In the genomic region with DNA sequence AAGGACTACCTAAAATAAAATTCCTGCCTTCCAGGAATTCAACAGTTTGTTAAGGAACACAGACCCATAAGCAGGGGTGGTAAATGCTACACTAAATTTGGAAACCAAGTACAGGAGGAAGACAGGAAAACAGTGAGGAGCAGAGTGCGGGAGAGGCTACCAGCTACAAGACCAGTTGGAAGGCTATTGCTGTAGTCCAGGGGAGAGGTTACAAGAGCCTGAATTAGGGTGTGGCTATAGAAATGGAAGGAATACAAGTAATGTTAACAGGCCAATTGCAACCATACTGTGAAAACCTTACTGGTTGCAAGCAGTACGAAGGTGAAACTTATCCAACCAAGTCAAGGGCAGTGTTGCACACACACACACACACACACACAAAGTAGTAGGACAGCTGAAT, we compare ENCODE assay signal across 10 cellular contexts. TPM values are rescaled to one million over a fixed set of nuclear protein-coding genes. Genes with fewer than 3 reads are reported as not detected.
DNase-seq lines count a peak whose midpoint lies in the region; ATAC-seq and TF ChIP-seq lines count a peak whose summit lies in the region.
"Had no signal": no experiment of that assay in that cellular context is flagged by ENCODE, and none has a peak within 500 bp of the region (broad histone marks: within the 10 kb centered on the region; RNA-seq: fewer than 3 reads in every experiment).

No MANE protein-coding gene starts in this region.

- H2BK12ac ChIP-seq in H9 (ENCODE audit: insufficient read length, low read depth, low read length): no peak overlapping the region

- H2BK20ac ChIP-seq in H9 (ENCODE audit: low read depth, low read length, poor library complexity, severe bottlenecking): no peak overlapping the region

- H3K36me3 ChIP-seq in PC-3 (ENCODE audit: low read depth, low read length): no peaks in the 10 kb centered on the region

- H3F3A ChIP-seq in PC-3 (ENCODE audit: low read length, unreplicated experiment): no peaks in the 10 kb centered on the region

- H2BK5ac ChIP-seq in H9 (ENCODE audit: insufficient read length, low read length): no peak overlapping the region

- H3K79me2 ChIP-seq in H9 (ENCODE audit: insufficient read depth, low read length) (peaks cover 13% of the 10 kb centered on the region; the same call in 1 of the 2 replicates), PC-3 (ENCODE audit: low read length) (peaks cover 39% of the 10 kb centered on the region)

- H3K9me2 ChIP-seq in PC-3 (replicated peaks; ENCODE audit: low read length): no peaks in the 10 kb centered on the region

- POLR2A ChIA-PET in PC-3 (lab: Charles Lee; ENCODE audit: unreplicated experiment): no interaction called here

- H3K27me3 Mint-ChIP-seq in H9 (ENCODE audit: low read depth) (peaks cover 30% of the 10 kb centered on the region), endothelial cell (ENCODE audit: unreplicated experiment) (peaks cover 6% of the 10 kb centered on the region), progenitor cell of endocrine pancreas (peaks cover 6% of the 10 kb centered on the region)

- no peak overlapping the region for H4K8ac ChIP-seq in H9 (replicated peaks; ENCODE audit: insufficient read length, low read depth, low read length)

- peak overlapping the region; percentile 95 to 96 for H3K4me3 Mint-ChIP-seq in H9
- peak overlapping the region; percentile 49 for H3K4me3 Mint-ChIP-seq in endothelial cell (ENCODE audit: unreplicated experiment)
- H3K4me3 Mint-ChIP-seq in progenitor cell of endocrine pancreas (ENCODE audit: low read depth): peak overlapping the region; percentile 89

- no peaks in the 10 kb centered on the region for H3K79me1 ChIP-seq in H9 (ENCODE audit: insufficient read depth, low read depth, low read length, poor library complexity, severe bottlenecking)

- H3K4me1 ChIP-seq in H9 (ENCODE audit: insufficient read depth, low read length) (no peaks in the 10 kb centered on the region), PC-3 (ENCODE audit: insufficient read depth, low read length) (peaks cover 35% of the 10 kb centered on the region)

- WGBS in H9 (ENCODE audit: extremely low coverage, insufficient read length, low lambda C conversion rate): no CpG with 5 or more reads among the region's 2 CpGs

- H3K18ac ChIP-seq in H9 (ENCODE audit: insufficient read length, low read depth, low read length): no peak overlapping the region

- H3K14ac ChIP-seq in H9 (ENCODE audit: insufficient read depth, low read length): no peak overlapping the region

- H4K20me1 ChIP-seq in H9 (ENCODE audit: control insufficient read depth, insufficient read depth, insufficient read length) (no peaks in the 10 kb centered on the region), PC-3 (ENCODE audit: low read length) (peaks cover 14% of the 10 kb centered on the region; the same call in 1 of the 2 replicates)

- H3K9me3 Mint-ChIP-seq in H9 (no peaks in the 10 kb centered on the region), endothelial cell (ENCODE audit: unreplicated experiment) (no peaks in the 10 kb centered on the region), progenitor cell of endocrine pancreas (ENCODE audit: low read depth) (no peaks in the 10 kb centered on the region)

- ATAC-seq in PC-3: peak; percentile 25

- H4K91ac ChIP-seq in H9 (ENCODE audit: insufficient read length, low read depth, low read length): no peak overlapping the region

- TF ChIP-seq CTCF in H9 (conservative IDR thresholded peaks at IDR 0.05) (no peak), PC-3 (conservative IDR thresholded peaks at IDR 0.05; ENCODE audit: low read depth, low read length) (no peak), endothelial cell (IDR thresholded peaks at IDR 0.05; ENCODE audit: unreplicated experiment) (no peak), progenitor cell of endocrine pancreas (IDR thresholded peaks at IDR 0.05; ENCODE audit: unreplicated experiment) (no peak)

- H3K4me3 ChIP-seq in PC-3 (ENCODE audit: low read length): peak overlapping the region; percentile 81

- no peak overlapping the region for H3K23ac ChIP-seq in H9 (ENCODE audit: insufficient read length, low read depth, low read length)

- CTCF ChIA-PET in PC-3 (lab: Charles Lee): no interaction called here

- H3K27me3 ChIP-seq in H9 (ENCODE audit: insufficient read depth, low read length) (no peaks in the 10 kb centered on the region), PC-3 (ENCODE audit: low read length) (no peaks in the 10 kb centered on the region)

- H2BK120ac ChIP-seq in H9 (ENCODE audit: low read depth, low read length, poor library complexity, severe bottlenecking): no peak overlapping the region

- H3K9ac ChIP-seq in H9 (ENCODE audit: extremely low read depth, insufficient read length, low read length) (no peak overlapping the region), PC-3 (ENCODE audit: low read length) (peak overlapping the region; percentile 97; the same call in 1 of the 2 replicates)

- no peaks in the 10 kb centered on the region for H3K9me3 ChIP-seq in H9 (ENCODE audit: control insufficient read depth, low read depth, low read length)
- H3K9me3 ChIP-seq in PC-3 (ENCODE audit: low read length): no peaks in the 10 kb centered on the region

- H4K5ac ChIP-seq in H9 (ENCODE audit: insufficient read length, low read depth, low read length): no peak overlapping the region

- H3K36me3 Mint-ChIP-seq in H9 (ENCODE audit: insufficient read depth in 1 of 3, low read depth in 3 of 3) (peaks cover 10 to 18% (median 10%) of the 10 kb centered on the region in 3 experiments; a peak in 6 of 7 replicates), endothelial cell (ENCODE audit: low read depth, unreplicated experiment) (no peaks in the 10 kb centered on the region), progenitor cell of endocrine pancreas (ENCODE audit: insufficient read depth) (peaks cover 8% of the 10 kb centered on the region)

- no peak for DNase-seq in H9
- peak; percentile 48 for DNase-seq in PC-3
- DNase-seq in endothelial cell (ENCODE audit: low spot score): no peak
- DNase-seq in progenitor cell of endocrine pancreas (ENCODE audit: low spot score, unreplicated experiment): no peak
- DNase-seq in NCI-H1436 treated with DMSO at 0.1 percent for 48 hours (lab: John Stamatoyannopoulos, UW): no peak
- no peak for DNase-seq in NCI-H1694 treated with DMSO at 0.1 percent for 48 hours (lab: John Stamatoyannopoulos, UW)
- no peak for DNase-seq in inferior parietal cortex (ENCODE audit: extremely low spot score)
- DNase-seq in germinal center (ENCODE audit: low spot score): no peak
- DNase-seq: left ventricle myocardium superior had no signal

- H3K27ac ChIP-seq in H9 (ENCODE audit: insufficient read length, low read depth, low read length): no peak overlapping the region
- H3K27ac ChIP-seq in PC-3 (ENCODE audit: low read length): no peak overlapping the region

- intact Hi-C loops in PC-3 (cut with micrococcal nuclease): loop anchor here (2.0 kb wide), 1 partner anchor 55 kb away; no protein-coding TSS in a partner anchor

- H2AK5ac ChIP-seq in H9 (ENCODE audit: insufficient read length, low read length): no peak overlapping the region

- no peak overlapping the region for H3K56ac ChIP-seq in H9 (ENCODE audit: insufficient read length, low read depth, low read length)

- no peak overlapping the region for H3T11ph ChIP-seq in H9 (ENCODE audit: low read length)

- BruUV-seq in PC-3 (replicated peaks; lab: Mats Ljungman, UMichigan): no TSS peak

- H3K23me2 ChIP-seq in H9 (ENCODE audit: insufficient read length, low read depth, low read length, poor library complexity, severe bottlenecking): no peaks in the 10 kb centered on the region

- H2BK15ac ChIP-seq in H9 (ENCODE audit: low read depth, low read length): no peak overlapping the region

- peaks cover 13 to 22% of the 10 kb centered on the region in 2 experiments for H3K4me1 Mint-ChIP-seq in H9
- H3K4me1 Mint-ChIP-seq in endothelial cell (ENCODE audit: unreplicated experiment): peaks cover 7% of the 10 kb centered on the region
- peaks cover 32% of the 10 kb centered on the region for H3K4me1 Mint-ChIP-seq in progenitor cell of endocrine pancreas (ENCODE audit: low read depth)

- no peak overlapping the region for H3K27ac Mint-ChIP-seq in H9
- no peak overlapping the region for H3K27ac Mint-ChIP-seq in endothelial cell (ENCODE audit: unreplicated experiment)
- no peak overlapping the region for H3K27ac Mint-ChIP-seq in progenitor cell of endocrine pancreas

- H3K4me2 ChIP-seq in H9 (ENCODE audit: insufficient read depth, insufficient read length, low read length) (peak overlapping the region; percentile 74), PC-3 (ENCODE audit: low read length) (peak overlapping the region; percentile 93)

- H3K4ac ChIP-seq in H9 (ENCODE audit: low read depth, low read length): no peak overlapping the region

- H2AFZ ChIP-seq in H9 (ENCODE audit: low read length) (no peak overlapping the region), PC-3 (ENCODE audit: low read length) (peak overlapping the region; percentile 99)

RNA-seq across cellular contexts. Expression of gene ARMC8, which starts 0.9 kb away (rescaled TPM):
- total RNA-seq in H9 (2021): 54.7 and 63.6 TPM in 2 replicates
- 15.0 and 21.1 TPM in 2 replicates for total RNA-seq in PC-3 (2014; rRNA removed)
- total RNA-seq in endothelial cell (ENCODE audit: unreplicated experiment): 39.6 TPM
- total RNA-seq in progenitor cell of endocrine pancreas: 57.4 and 71.3 TPM in 2 replicates

RNA-seq across cellular contexts. Expression of gene DBR1, which starts 11.5 kb away (rescaled TPM):
- total RNA-seq in H9 (2021) (20.8 and 21.6 TPM in 2 replicates), PC-3 (2014; rRNA removed) (10.0 and 14.0 TPM in 2 replicates), endothelial cell (ENCODE audit: unreplicated experiment) (15.7 TPM), progenitor cell of endocrine pancreas (31.8 and 34.2 TPM in 2 replicates)

RNA-seq across cellular contexts. Expression of gene A4GNT, which starts 54.0 kb away (rescaled TPM):
- total RNA-seq in H9 (2021): not detected in 2 replicates
- total RNA-seq in PC-3 (2014; rRNA removed): not detected in 2 replicates
- not detected for total RNA-seq in endothelial cell (ENCODE audit: unreplicated experiment)
- total RNA-seq in progenitor cell of endocrine pancreas: 3.1 and 3.4 TPM in 2 replicates
- total RNA-seq: H4, left ventricle myocardium superior had no signal
